Comparison of ENCODE assay signal across 11 cellular contexts in genomic region chr1:201259476-201260235, GRCh38. TPM values are rescaled to one million over a fixed set of nuclear protein-coding genes. Genes with fewer than 3 reads are reported as not detected.
A peak's percentile ranks its signal among the peaks of the same experiment; 100 is the strongest.
DNase-seq lines count a peak whose midpoint lies in the region; ATAC-seq and TF ChIP-seq lines count a peak whose summit lies in the region.
"Had no signal": no experiment of that assay in that cellular context is flagged by ENCODE, and none has a peak within 500 bp of the region (broad histone marks: within the 10 kb centered on the region; RNA-seq: fewer than 3 reads in every experiment).

No MANE protein-coding gene starts in this region.

- CTCF ChIA-PET in CD4-positive, alpha-beta T cell (lab: Charles Lee), result no interaction called here

- H3K79me2 ChIP-seq in osteoblast (ENCODE audit: insufficient read depth, low read length), result no peaks in the 10 kb centered on the region

- peaks cover 5% of the 10 kb centered on the region for H3K4me1 Mint-ChIP-seq in CD4-positive, alpha-beta T cell (ENCODE audit: low read depth)

- peaks cover 10% of the 10 kb centered on the region for H3K4me1 ChIP-seq in osteoblast (ENCODE audit: insufficient read depth, low read length)
- H3K4me1 ChIP-seq: uterus had no signal

- no peaks in the 10 kb centered on the region for H3K9me3 ChIP-seq in osteoblast (ENCODE audit: low read depth, low read length)
- H3K9me3 ChIP-seq in CD4-positive, alpha-beta T cell (ENCODE audit: control insufficient read depth, low read length), result no peaks in the 10 kb centered on the region
- H3K9me3 ChIP-seq: uterus had no signal

- no peaks in the 10 kb centered on the region for H3K36me3 ChIP-seq in osteoblast (ENCODE audit: insufficient read depth, low read length)
- H3K36me3 ChIP-seq: uterus had no signal

- H3K4me3 ChIP-seq in fibroblast of mammary gland (ENCODE audit: control insufficient read depth, low read depth, low read length), result no peak overlapping the region
- peak overlapping the region; percentile 57 for H3K4me3 ChIP-seq in osteoblast (ENCODE audit: insufficient read depth, low read length)
- H3K4me3 ChIP-seq: uterus had no signal

- no peaks in the 10 kb centered on the region for H3K9me3 Mint-ChIP-seq in CD4-positive, alpha-beta T cell
- H3K9me3 Mint-ChIP-seq: activated CD4-positive, alpha-beta T cell treated with anti-CD3 and anti-CD28 coated beads, Interleukin-2, amount 10 ng/mL, durations not matched to agents 7 days and 5 days had no signal

- intact Hi-C loops in CD4-positive, alpha-beta T cell (cut with DNase I, micrococcal nuclease), result no loop called here

- H3K4me3 Mint-ChIP-seq in CD4-positive, alpha-beta T cell, result no peak overlapping the region
- H3K4me3 Mint-ChIP-seq: activated CD4-positive, alpha-beta T cell treated with anti-CD3 and anti-CD28 coated beads, Interleukin-2, amount 10 ng/mL, durations not matched to agents 7 days and 5 days had no signal

- peak overlapping the region; percentile 28 for H3K27ac ChIP-seq in osteoblast (ENCODE audit: low read depth, low read length)
- no peak overlapping the region for H3K27ac ChIP-seq in CD4-positive, alpha-beta T cell (ENCODE audit: low read depth, low read length)
- H3K27ac ChIP-seq: uterus had no signal

- no peaks in the 10 kb centered on the region for H3K27me3 ChIP-seq in osteoblast (ENCODE audit: insufficient read depth, low read length)
- peaks cover 22% of the 10 kb centered on the region for H3K27me3 ChIP-seq in CD4-positive, alpha-beta T cell (ENCODE audit: control insufficient read depth, insufficient read depth, low read length)
- H3K27me3 ChIP-seq: uterus had no signal

- no peak for TF ChIP-seq CTCF in fibroblast of mammary gland (conservative IDR thresholded peaks at IDR 0.05; ENCODE audit: control insufficient read depth, insufficient read depth, low read depth, low read length)
- no peak for TF ChIP-seq CTCF in osteoblast (IDR thresholded peaks at IDR 0.05; ENCODE audit: extremely low read depth, low read depth, low read length)
- no peak for TF ChIP-seq CTCF in CD4-positive, alpha-beta T cell (IDR thresholded peaks at IDR 0.05)

- H4K20me1 ChIP-seq in osteoblast (ENCODE audit: insufficient read depth, low read length), result no peaks in the 10 kb centered on the region

- H3K4me2 ChIP-seq in osteoblast (ENCODE audit: insufficient read depth, low read length), result peak overlapping the region; percentile 73

- peak overlapping the region; percentile 76 for H2AFZ ChIP-seq in osteoblast (ENCODE audit: low read length)

- POLR2A ChIA-PET in CD4-positive, alpha-beta T cell (lab: Charles Lee), result no interaction called here

- ATAC-seq in CD4-positive, alpha-beta T cell (ENCODE audit: poor library complexity), result no peak
- ATAC-seq in HG02798 (IDR thresholded peaks at IDR 0.05; ENCODE audit: poor library complexity, unreplicated experiment), result no peak
- no peak for ATAC-seq in GM21526 (IDR thresholded peaks at IDR 0.05; ENCODE audit: low FRiP score, unreplicated experiment)
- no peak for ATAC-seq in GM18873 (IDR thresholded peaks at IDR 0.05; ENCODE audit: low FRiP score, unreplicated experiment)

- no peaks in the 10 kb centered on the region for H3K36me3 Mint-ChIP-seq in CD4-positive, alpha-beta T cell (ENCODE audit: low read depth)

- peaks cover 35% of the 10 kb centered on the region for H3K27me3 Mint-ChIP-seq in CD4-positive, alpha-beta T cell

- no peak overlapping the region for H3K27ac Mint-ChIP-seq in CD4-positive, alpha-beta T cell
- H3K27ac Mint-ChIP-seq: activated CD4-positive, alpha-beta T cell treated with anti-CD3 and anti-CD28 coated beads, Interleukin-2, amount 10 ng/mL, durations not matched to agents 7 days and 5 days had no signal

- DNase-seq in ELF-1 (ENCODE audit: low read depth, low spot score) (peak; percentile 68), NCI-H774 (lab: John Stamatoyannopoulos, UW) (peak; percentile 53), fibroblast of mammary gland (ENCODE audit: low read depth) (peak; percentile 32), osteoblast (ENCODE audit: insufficient read length, low spot score, missing footprints) (no peak)
- no peak for DNase-seq in CD4-positive, alpha-beta T cell
- DNase-seq: activated CD4-positive, alpha-beta T cell treated with anti-CD3 and anti-CD28 coated beads, Interleukin-2, amount 10 ng/mL, durations not matched to agents 7 days and 5 days; NCI-H2227 treated with DMSO at 0.1 percent for 48 hours; uterus had no signal

RNA-seq across cellular contexts. Expression of gene PKP1, which starts 23.6 kb away (rescaled TPM):
- under 0.01 TPM in 2 replicates for total RNA-seq in osteoblast
- not detected for total RNA-seq in CD4-positive, alpha-beta T cell
- total RNA-seq: activated CD4-positive, alpha-beta T cell treated with anti-CD3 and anti-CD28 coated beads, Interleukin-2, amount 10 ng/mL, durations not matched to agents 7 days and 5 days had no signal

Comparison
In these comparisons a context has a peak if more than half of its experiments do, and no peak if none do; other contexts are left out.
1. DNase-seq: peak in ELF-1 (single experiment), NCI-H774 (single experiment) and fibroblast of mammary gland (single experiment); none in osteoblast (single experiment) and CD4-positive, alpha-beta T cell (0 of 10).